In the genomic region with DNA sequence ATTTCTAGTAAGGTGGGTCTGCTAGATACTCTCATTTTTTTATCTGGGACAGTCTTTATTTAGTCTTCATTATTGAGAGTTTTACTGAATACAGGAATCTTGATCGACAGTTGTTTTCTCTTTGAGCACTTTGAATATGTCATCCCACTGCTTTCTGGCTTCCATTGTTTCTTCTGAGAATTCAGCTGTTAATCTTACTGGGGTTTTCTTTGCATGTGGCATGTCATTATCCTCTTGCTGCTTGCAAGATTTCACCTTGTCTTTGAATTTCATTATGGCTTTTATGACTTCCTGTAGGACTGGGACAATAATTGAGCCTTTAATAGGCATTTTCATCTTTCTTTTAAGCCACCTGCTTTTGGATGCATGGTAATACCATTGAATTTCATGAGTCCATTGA, we compare ENCODE assay signal across 4 cellular contexts.
A peak's percentile ranks its signal among the peaks of the same experiment; 100 is the strongest.
TF ChIP-seq lines count a peak whose summit lies in the region.

No MANE protein-coding gene starts in this region.

TF ChIP-seq in SK-N-SH treated with all-trans-retinoic acid at 6 μM for 48 hours, 23 proteins besides CTCF, POLR2A, EP300 and RAD21:
- TF ChIP-seq ZC3H10 (CRISPR knock-in tag; IDR thresholded peaks at IDR 0.05) (no peak), TCF4 (CRISPR knock-in tag; IDR thresholded peaks at IDR 0.05; ENCODE audit: borderline replicate concordance) (no peak), ZNF8 (CRISPR knock-in tag; IDR thresholded peaks at IDR 0.05) (peak; percentile 94), RARB (CRISPR knock-in tag; IDR thresholded peaks at IDR 0.05) (no peak)

TF ChIP-seq in SK-N-SH, 30 proteins besides CTCF, POLR2A, EP300 and RAD21:
- no peak for TF ChIP-seq RXRA (IDR thresholded peaks at IDR 0.05; ENCODE audit: borderline replicate concordance, low read depth)
- no peak for TF ChIP-seq EZH2phosphoT487 (IDR thresholded peaks at IDR 0.05; ENCODE audit: borderline replicate concordance, low read depth)
- TF ChIP-seq CHD2 (IDR thresholded peaks at IDR 0.05; ENCODE audit: low read length, partially characterized antibody), result no peak
- TF ChIP-seq RCOR1 (IDR thresholded peaks at IDR 0.05; ENCODE audit: low read length), result no peak
- TF ChIP-seq MAX (IDR thresholded peaks at IDR 0.05; ENCODE audit: low read depth), result no peak

TF ChIP-seq in HCT116, 20 proteins besides CTCF, POLR2A, EP300 and RAD21:
- TF ChIP-seq YY1 (IDR thresholded peaks at IDR 0.05; ENCODE audit: extremely low read depth, insufficient replicate concordance, low read depth, low read length) (no peak), CBX3 (IDR thresholded peaks at IDR 0.05; ENCODE audit: low read depth) (peak; percentile 53; the same call in 1 of the 2 replicates)

TF ChIP-seq in K562, 482 proteins besides CTCF, POLR2A, EP300 and RAD21:
- TF ChIP-seq, protein P1, sequence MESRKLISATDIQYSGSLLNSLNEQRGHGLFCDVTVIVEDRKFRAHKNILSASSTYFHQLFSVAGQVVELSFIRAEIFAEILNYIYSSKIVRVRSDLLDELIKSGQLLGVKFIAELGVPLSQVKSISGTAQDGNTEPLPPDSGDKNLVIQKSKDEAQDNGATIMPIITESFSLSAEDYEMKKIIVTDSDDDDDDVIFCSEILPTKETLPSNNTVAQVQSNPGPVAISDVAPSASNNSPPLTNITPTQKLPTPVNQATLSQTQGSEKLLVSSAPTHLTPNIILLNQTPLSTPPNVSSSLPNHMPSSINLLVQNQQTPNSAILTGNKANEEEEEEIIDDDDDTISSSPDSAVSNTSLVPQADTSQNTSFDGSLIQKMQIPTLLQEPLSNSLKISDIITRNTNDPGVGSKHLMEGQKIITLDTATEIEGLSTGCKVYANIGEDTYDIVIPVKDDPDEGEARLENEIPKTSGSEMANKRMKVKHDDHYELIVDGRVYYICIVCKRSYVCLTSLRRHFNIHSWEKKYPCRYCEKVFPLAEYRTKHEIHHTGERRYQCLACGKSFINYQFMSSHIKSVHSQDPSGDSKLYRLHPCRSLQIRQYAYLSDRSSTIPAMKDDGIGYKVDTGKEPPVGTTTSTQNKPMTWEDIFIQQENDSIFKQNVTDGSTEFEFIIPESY (CRISPR knock-in tag; IDR thresholded peaks at IDR 0.05), result no peak
- TF ChIP-seq TRIM28 (IDR thresholded peaks at IDR 0.05) (peak; percentile 77; the same call in 1 of the 2 replicates), CBX3 (IDR thresholded peaks at IDR 0.05; ENCODE audit: borderline replicate concordance in 1 of 2, low read length in 2 of 2) (peak in 1 of 2 experiments; percentile 68; a peak in 2 of 3 replicates), FOXA1 (IDR thresholded peaks at IDR 0.05; ENCODE audit: borderline replicate concordance) (no peak)
TF ChIP-seq in K562: peak in this region for 2.
